9 cellular contexts compared by ENCODE assay signal in genomic region chr4:121977251-121978168, GRCh38. TPM values are rescaled to one million over a fixed set of nuclear protein-coding genes. Genes with fewer than 3 reads are reported as not detected.
DNase-seq lines count a peak whose midpoint lies in the region; ATAC-seq, FAIRE-seq and TF ChIP-seq lines count a peak whose summit lies in the region.
"Had no signal": no experiment of that assay in that cellular context is flagged by ENCODE, and none has a peak within 500 bp of the region (broad histone marks: within the 10 kb centered on the region; RNA-seq: fewer than 3 reads in every experiment).

No MANE protein-coding gene starts in this region.

- H3K9me3 ChIP-seq in Caco-2 (no peaks in the 10 kb centered on the region), GM12878 (replicated peaks; ENCODE audit: control insufficient read depth, insufficient read depth, low read length) (no peaks in the 10 kb centered on the region)

- H3K9me3 Mint-ChIP-seq in Caco-2 (ENCODE audit: unreplicated experiment) = no peaks in the 10 kb centered on the region
- no peaks in the 10 kb centered on the region for H3K9me3 Mint-ChIP-seq in activated CD4-positive, alpha-beta T cell treated with anti-CD3 and anti-CD28 coated beads for 36 hours (ENCODE audit: low read depth)
- no peaks in the 10 kb centered on the region for H3K9me3 Mint-ChIP-seq in activated CD4-positive, alpha-beta memory T cell treated with anti-CD3 and anti-CD28 coated beads for 36 hours

- no peak overlapping the region for H3K9ac ChIP-seq in GM12878 (ENCODE audit: control insufficient read depth, insufficient read depth, low read length)

- CTCF ChIA-PET in Caco-2 (lab: Charles Lee) = interaction anchor here (0.7 kb wide), 1 partner anchor 17 kb away, joined by 3 read pairs; no protein-coding TSS in a partner anchor
- CTCF ChIA-PET in GM12878 (lab: Yijun Ruan, JAX) = interaction anchor here (0.7 to 1.3 kb wide), 3 partner anchors 19 to 777 kb away, joined by 3 to 5 read pairs (median 5); no protein-coding TSS in a partner anchor
- CTCF ChIA-PET in activated CD4-positive, alpha-beta T cell treated with anti-CD3 and anti-CD28 coated beads for 36 hours (lab: Charles Lee) = no interaction called here
- CTCF ChIA-PET in activated CD4-positive, alpha-beta memory T cell treated with anti-CD3 and anti-CD28 coated beads for 36 hours (lab: Charles Lee) = no interaction called here

- H3K79me2 ChIP-seq in GM12878 (ENCODE audit: control insufficient read depth, insufficient read depth, low read length) = no peaks in the 10 kb centered on the region

- H3K36me3 Mint-ChIP-seq in Caco-2 (ENCODE audit: insufficient read depth, unreplicated experiment) = no peaks in the 10 kb centered on the region
- H3K36me3 Mint-ChIP-seq in activated CD4-positive, alpha-beta T cell treated with anti-CD3 and anti-CD28 coated beads for 36 hours (ENCODE audit: low read depth) = no peaks in the 10 kb centered on the region
- H3K36me3 Mint-ChIP-seq in activated CD4-positive, alpha-beta memory T cell treated with anti-CD3 and anti-CD28 coated beads for 36 hours = no peaks in the 10 kb centered on the region

- H3K4me1 ChIP-seq in Caco-2 = no peaks in the 10 kb centered on the region
- peaks cover 17% of the 10 kb centered on the region for H3K4me1 ChIP-seq in GM12878 (ENCODE audit: control insufficient read depth, insufficient read depth, low read length)

- 77% methylated on average over 9 of the region's 9 CpGs for WGBS in GM12878 (ENCODE audit: insufficient coverage, insufficient replicate concordance, low lambda C conversion rate, missing lambda C conversion rate)

- in situ Hi-C loops in GM12878 (cut with MboI) = no loop called here

- intact Hi-C loops in Caco-2 (cut with micrococcal nuclease; ENCODE audit: unreplicated experiment) (no loop called here), GM12878 (cut with micrococcal nuclease; ENCODE audit: unreplicated experiment) (no loop called here)
- intact Hi-C loops in activated CD4-positive, alpha-beta T cell treated with anti-CD3 and anti-CD28 coated beads for 36 hours (cut with DNase I, micrococcal nuclease) = no loop called here
- intact Hi-C loops in activated CD4-positive, alpha-beta memory T cell treated with anti-CD3 and anti-CD28 coated beads for 36 hours (cut with micrococcal nuclease) = no loop called here

- no peak for TF ChIP-seq CTCF in Caco-2 (IDR thresholded peaks at IDR 0.05; ENCODE audit: insufficient read depth in 1 of 2, low read depth in 1 of 2, low read length in 1 of 2, severe bottlenecking in 1 of 2, unreplicated experiment in 1 of 2)
- TF ChIP-seq CTCF in GM20000 (IDR thresholded peaks at IDR 0.05; ENCODE audit: extremely low read depth, missing control alignments) = no peak
- TF ChIP-seq CTCF in GM12878 (IDR thresholded peaks at IDR 0.05 in 2 of 3, conservative IDR thresholded peaks at IDR 0.05 in 1 of 3; ENCODE audit: control insufficient read depth in 2 of 3, extremely low read depth in 1 of 3, insufficient read depth in 1 of 3, low read depth in 3 of 3, low read length in 3 of 3) = no peak

- ATAC-seq in HG03439 (IDR thresholded peaks at IDR 0.05; ENCODE audit: unreplicated experiment) (peak; percentile 87), GM12878 (peak; percentile 98)
- ATAC-seq in activated CD4-positive, alpha-beta T cell treated with anti-CD3 and anti-CD28 coated beads for 36 hours = no peak

- no peak for TF ChIP-seq POLR2A in GM12878 (IDR thresholded peaks at IDR 0.05; ENCODE audit: low read depth, low read length)

- no peaks in the 10 kb centered on the region for H4K20me1 ChIP-seq in GM12878 (ENCODE audit: control insufficient read depth, insufficient read depth)

- H3K27me3 ChIP-seq in Caco-2 (replicated peaks; ENCODE audit: control insufficient read depth, insufficient read depth, low read length) (no peaks in the 10 kb centered on the region), GM12878 (replicated peaks in 1 of 2; ENCODE audit: control insufficient read depth in 2 of 2, insufficient read depth in 2 of 2, low read length in 1 of 2) (no peaks in the 10 kb centered on the region)

- H2AFZ ChIP-seq in GM12878 (ENCODE audit: control insufficient read depth, low read depth, low read length) = peak overlapping the region; percentile 36; the same call in 1 of the 2 replicates

- SMC1A ChIA-PET in GM12878 (lab: Charles Lee; ENCODE audit: uncharacterized antibody, unreplicated experiment) = no interaction called here

- peak overlapping the region; percentile 78 for H3K4me2 ChIP-seq in GM12878 (ENCODE audit: control insufficient read depth, insufficient read depth)

- RAD21 ChIA-PET in GM12878 (lab: Charles Lee; ENCODE audit: unreplicated experiment) = no interaction called here

- peak; percentile 86 for FAIRE-seq in GM12878 (lab: Jason Lieb, UNC)

- H3K27me3 Mint-ChIP-seq in Caco-2 (ENCODE audit: insufficient read depth, unreplicated experiment) = no peaks in the 10 kb centered on the region
- peaks cover 20% of the 10 kb centered on the region for H3K27me3 Mint-ChIP-seq in activated CD4-positive, alpha-beta T cell treated with anti-CD3 and anti-CD28 coated beads for 36 hours
- H3K27me3 Mint-ChIP-seq in activated CD4-positive, alpha-beta memory T cell treated with anti-CD3 and anti-CD28 coated beads for 36 hours = peaks cover 7% of the 10 kb centered on the region

- DNase-seq in Caco-2 (peak; percentile 12 to 35), GM20000 (ENCODE audit: low spot score) (peak; percentile 39), GM12878 (ENCODE audit: low read depth, low spot score) (peak; percentile 56), cerebellar cortex (ENCODE audit: low spot score) (no peak), AML-193 (lab: John Stamatoyannopoulos, UW) (no peak)
- no peak for DNase-seq in activated CD4-positive, alpha-beta T cell treated with anti-CD3 and anti-CD28 coated beads for 36 hours
- DNase-seq in activated CD4-positive, alpha-beta memory T cell treated with anti-CD3 and anti-CD28 coated beads for 36 hours = no peak

- peaks cover 7% of the 10 kb centered on the region for H3K4me1 Mint-ChIP-seq in Caco-2 (ENCODE audit: low read depth, unreplicated experiment)
- no peaks in the 10 kb centered on the region for H3K4me1 Mint-ChIP-seq in activated CD4-positive, alpha-beta T cell treated with anti-CD3 and anti-CD28 coated beads for 36 hours
- H3K4me1 Mint-ChIP-seq in activated CD4-positive, alpha-beta memory T cell treated with anti-CD3 and anti-CD28 coated beads for 36 hours (ENCODE audit: low read depth) = peaks cover 6% of the 10 kb centered on the region

- H3K4me3 ChIP-seq in Caco-2 (ENCODE audit: low read depth, low read length) (no peak overlapping the region), GM12878 (peak overlapping the region; percentile 10; the same call in 1 of the 2 replicates)

- peak in 1 of 2 experiments; percentile 64; a peak in 1 of 4 replicates for TF ChIP-seq EP300 in GM12878 (IDR thresholded peaks at IDR 0.05; ENCODE audit: borderline replicate concordance in 1 of 2, control insufficient read depth in 1 of 2, low read depth in 2 of 2, low read length in 2 of 2)

- TF ChIP-seq RAD21 in GM12878 (IDR thresholded peaks at IDR 0.05; ENCODE audit: insufficient read depth, low read depth, low read length) = no peak

- BruUV-seq in Caco-2 (replicated peaks; lab: Mats Ljungman, UMichigan) (no TSS peak), GM12878 (replicated peaks; lab: Mats Ljungman, UMichigan) (no TSS peak)

- no peak overlapping the region for H3K27ac Mint-ChIP-seq in Caco-2 (ENCODE audit: unreplicated experiment)
- H3K27ac Mint-ChIP-seq in activated CD4-positive, alpha-beta T cell treated with anti-CD3 and anti-CD28 coated beads for 36 hours = no peak overlapping the region
- no peak overlapping the region for H3K27ac Mint-ChIP-seq in activated CD4-positive, alpha-beta memory T cell treated with anti-CD3 and anti-CD28 coated beads for 36 hours

- no peak overlapping the region for H3K4me3 Mint-ChIP-seq in Caco-2 (ENCODE audit: unreplicated experiment)
- H3K4me3 Mint-ChIP-seq in activated CD4-positive, alpha-beta T cell treated with anti-CD3 and anti-CD28 coated beads for 36 hours = no peak overlapping the region
- no peak overlapping the region for H3K4me3 Mint-ChIP-seq in activated CD4-positive, alpha-beta memory T cell treated with anti-CD3 and anti-CD28 coated beads for 36 hours

- H3K27ac ChIP-seq in GM12878 (ENCODE audit: control insufficient read depth, insufficient read depth) = peak overlapping the region; percentile 48; the same call in 1 of the 2 replicates
- H3K27ac ChIP-seq: VCaP had no signal

- no peaks in the 10 kb centered on the region for H3K36me3 ChIP-seq in Caco-2 (ENCODE audit: control insufficient read depth, insufficient read depth, low read length)
- no peaks in the 10 kb centered on the region for H3K36me3 ChIP-seq in GM12878 (ENCODE audit: control insufficient read depth in 2 of 2, insufficient read depth in 2 of 2, low read length in 1 of 2)

- POLR2A ChIA-PET in Caco-2 (lab: Charles Lee) (no interaction called here), GM12878 (lab: Charles Lee) (no interaction called here)
- POLR2A ChIA-PET in activated CD4-positive, alpha-beta T cell treated with anti-CD3 and anti-CD28 coated beads for 36 hours (lab: Charles Lee) = no interaction called here
- POLR2A ChIA-PET in activated CD4-positive, alpha-beta memory T cell treated with anti-CD3 and anti-CD28 coated beads for 36 hours (lab: Charles Lee) = no interaction called here

TF ChIP-seq in GM12878, 131 proteins besides CTCF, POLR2A, EP300 and RAD21 (continues in another document):
- peak; percentile 80 for TF ChIP-seq MEF2B (IDR thresholded peaks at IDR 0.05; ENCODE audit: partially characterized antibody, poor library complexity, severe bottlenecking)
- no peak for TF ChIP-seq FOXK2 (IDR thresholded peaks at IDR 0.05)

RNA-seq across cellular contexts. Expression of gene TRPC3, which starts 25.6 kb away (rescaled TPM):
- 0.91 and 1.1 TPM in 2 replicates for total RNA-seq in Caco-2 (2022)
- total RNA-seq in GM12878 (2013; cell fraction: nucleolus; rRNA removed) = not detected in 2 replicates
- not detected in 2 replicates for total RNA-seq in GM12878 (2014; rRNA removed)
- total RNA-seq in GM12878 (2014; rRNA removed; fragmentation: Illumina TruSeq; extraction: Trizol) = not detected in 2 replicates
- total RNA-seq in GM12878 (2021) = not detected in 2 replicates
- not detected for polyA plus RNA-seq in GM12878 (2011; ENCODE audit: low read depth)
- not detected in 2 replicates for polyA plus RNA-seq in GM12878 (2011; rRNA removed)
- polyA plus RNA-seq in GM12878 (2011; cell fraction: cytosol; rRNA removed) = not detected in 2 replicates
- polyA plus RNA-seq in GM12878 (2011; cell fraction: nucleus; rRNA removed) = not detected in 2 replicates
- not detected in 2 replicates for polyA plus RNA-seq in GM12878 (2012)
- polyA plus RNA-seq in GM12878 (2014; fragmentation: Illumina TruSeq; extraction: Trizol) = not detected in 2 replicates
- polyA plus RNA-seq in GM12878 (2014; fragmentation: Nextera tagmentation; extraction: Ambion mirVana) = not detected
- polyA plus RNA-seq in GM12878 (2014; rRNA removed) = not detected in 2 replicates
- polyA plus RNA-seq in GM12878 (2016; fragmentation: Nextera tagmentation; extraction: Ambion mirVana) = not detected
- polyA minus RNA-seq in GM12878 (2011; rRNA and poly(A)+ RNA removed) = not detected in 2 replicates
- polyA minus RNA-seq in GM12878 (2011; cell fraction: cytosol; rRNA and poly(A)+ RNA removed) = not detected in 2 replicates
- not detected in 2 replicates for polyA minus RNA-seq in GM12878 (2011; cell fraction: nucleus; rRNA and poly(A)+ RNA removed)
- 1 to 10 TPM in 1 of 2 experiments, under 1 TPM in 1; 0.95 to 1.1 TPM for total RNA-seq in activated CD4-positive, alpha-beta T cell treated with anti-CD3 and anti-CD28 coated beads for 36 hours
- 1 to 10 TPM; 1.0 to 1.6 TPM for total RNA-seq in activated CD4-positive, alpha-beta memory T cell treated with anti-CD3 and anti-CD28 coated beads for 36 hours

Comparison
In these comparisons a context has a peak if more than half of its experiments do, and no peak if none do; other contexts are left out.
1. DNase-seq: peak in Caco-2 (2 of 2), GM20000 (single experiment) and GM12878 (single experiment); none in activated CD4-positive, alpha-beta T cell treated with anti-CD3 and anti-CD28 coated beads for 36 hours (single experiment), activated CD4-positive, alpha-beta memory T cell treated with anti-CD3 and anti-CD28 coated beads for 36 hours (single experiment), cerebellar cortex (single experiment) and AML-193 (0 of 2).
2. CTCF ChIA-PET loops: an anchor here in Caco-2 (0.7 kb wide) and GM12878 (0.7 to 1.3 kb wide); none called in activated CD4-positive, alpha-beta T cell treated with anti-CD3 and anti-CD28 coated beads for 36 hours and activated CD4-positive, alpha-beta memory T cell treated with anti-CD3 and anti-CD28 coated beads for 36 hours.